In the genomic region with DNA sequence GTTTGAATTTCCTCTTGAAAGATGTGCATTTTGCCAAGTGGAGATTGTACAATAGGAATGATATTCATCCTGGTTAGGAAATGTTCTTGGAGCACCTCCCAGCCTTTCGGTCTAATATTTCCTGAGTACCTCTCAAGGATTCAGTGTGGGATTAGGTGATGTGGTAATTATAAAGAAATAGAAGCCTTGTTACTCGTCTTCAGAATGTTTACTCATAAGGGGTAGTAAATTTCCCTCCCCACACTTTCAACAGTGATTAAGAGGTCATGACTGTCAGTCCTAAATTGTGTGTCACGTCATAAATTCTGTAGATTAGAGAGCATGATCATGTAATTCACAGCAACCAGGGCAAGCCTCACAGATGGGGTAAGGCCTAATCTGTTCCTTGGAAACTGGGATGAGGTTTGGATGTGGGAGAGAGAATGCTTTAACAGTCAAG, we compare ENCODE assay signal across 12 cellular contexts.
DNase-seq lines count a peak whose midpoint lies in the region; ATAC-seq and TF ChIP-seq lines count a peak whose summit lies in the region.
"Had no signal": no experiment of that assay in that cellular context is flagged by ENCODE, and none has a peak within 500 bp of the region (broad histone marks: within the 10 kb centered on the region; RNA-seq: fewer than 3 reads in every experiment).

No MANE protein-coding gene starts in this region.

- H3K9me3 ChIP-seq in muscle layer of duodenum (ENCODE audit: control insufficient read depth in 1 of 2, low read length in 2 of 2): no peaks in the 10 kb centered on the region
- H3K9me3 ChIP-seq in T-helper 17 cell (ENCODE audit: control insufficient read depth, low read length, poor library complexity, severe bottlenecking): no peaks in the 10 kb centered on the region
- H3K9me3 ChIP-seq: ovary, thoracic aorta had no signal

- H3K9me3 Mint-ChIP-seq in activated CD4-positive, alpha-beta memory T cell treated with anti-CD3 and anti-CD28 coated beads, Interleukin-2, amount 10 ng/mL, durations not matched to agents 7 days and 5 days: no peaks in the 10 kb centered on the region
- H3K9me3 Mint-ChIP-seq: CD4-positive, alpha-beta memory T cell had no signal

- no peaks in the 10 kb centered on the region for H3K27me3 ChIP-seq in muscle layer of duodenum (ENCODE audit: low read depth, low read length)

- H3K36me3 Mint-ChIP-seq in activated CD4-positive, alpha-beta memory T cell treated with anti-CD3 and anti-CD28 coated beads, Interleukin-2, amount 10 ng/mL, durations not matched to agents 7 days and 5 days (ENCODE audit: low read depth): no peaks in the 10 kb centered on the region
- no peaks in the 10 kb centered on the region for H3K36me3 Mint-ChIP-seq in T-helper 17 cell (ENCODE audit: low read depth)
- H3K36me3 Mint-ChIP-seq: CD4-positive, alpha-beta memory T cell had no signal

- H3K36me3 ChIP-seq in muscle layer of duodenum (ENCODE audit: control insufficient read depth in 1 of 2, insufficient read depth in 2 of 2, low read length in 2 of 2): no peaks in the 10 kb centered on the region
- H3K36me3 ChIP-seq: ovary, thoracic aorta had no signal

- H3K4me1 ChIP-seq in muscle layer of duodenum (ENCODE audit: control insufficient read depth in 1 of 2, insufficient read depth in 2 of 2, low read length in 2 of 2): peaks cover 6 to 19% of the 10 kb centered on the region in 2 donors

- DNase-seq in AG10803 (ENCODE audit: low read depth): peak; percentile 100
- DNase-seq in NCI-H1436 treated with DMSO at 0.1 percent for 48 hours (lab: John Stamatoyannopoulos, UW): peak; percentile 82
- DNase-seq in cerebellar cortex (ENCODE audit: low spot score): peak; percentile 85
- DNase-seq in activated CD4-positive, alpha-beta memory T cell treated with anti-CD3 and anti-CD28 coated beads, Interleukin-2, amount 10 ng/mL, durations not matched to agents 7 days and 5 days: no peak
- no peak for DNase-seq in HuH-7 (ENCODE audit: low spot score)
- DNase-seq in T-helper 17 cell: no peak
- DNase-seq: activated CD8-positive, alpha-beta memory T cell treated with anti-CD3 and anti-CD28 coated beads, Interleukin-2, amount 50 U/mL, for 48 hours; CD4-positive, alpha-beta memory T cell had no signal

- no peak for ATAC-seq in T-helper 17 cell
- no peak for ATAC-seq in GM18870 (IDR thresholded peaks at IDR 0.05; ENCODE audit: unreplicated experiment)

- POLR2A ChIA-PET in activated CD4-positive, alpha-beta memory T cell treated with anti-CD3 and anti-CD28 coated beads, Interleukin-2, amount 10 ng/mL, durations not matched to agents 7 days and 5 days (lab: Charles Lee): no interaction called here

- no peak overlapping the region for H3K4me3 ChIP-seq in AG10803 (ENCODE audit: low read length)
- no peak overlapping the region for H3K4me3 ChIP-seq in muscle layer of duodenum (ENCODE audit: low read depth in 1 of 2, low read length in 2 of 2)
- H3K4me3 ChIP-seq: ovary, thoracic aorta had no signal

- H3K4me3 Mint-ChIP-seq in activated CD4-positive, alpha-beta memory T cell treated with anti-CD3 and anti-CD28 coated beads, Interleukin-2, amount 10 ng/mL, durations not matched to agents 7 days and 5 days: no peak overlapping the region
- H3K4me3 Mint-ChIP-seq in T-helper 17 cell: no peak overlapping the region
- H3K4me3 Mint-ChIP-seq: CD4-positive, alpha-beta memory T cell had no signal

- no peaks in the 10 kb centered on the region for H3K27me3 Mint-ChIP-seq in activated CD4-positive, alpha-beta memory T cell treated with anti-CD3 and anti-CD28 coated beads, Interleukin-2, amount 10 ng/mL, durations not matched to agents 7 days and 5 days
- H3K27me3 Mint-ChIP-seq in T-helper 17 cell: no peaks in the 10 kb centered on the region
- H3K27me3 Mint-ChIP-seq: CD4-positive, alpha-beta memory T cell had no signal

- no peaks in the 10 kb centered on the region for H3K4me1 Mint-ChIP-seq in activated CD4-positive, alpha-beta memory T cell treated with anti-CD3 and anti-CD28 coated beads, Interleukin-2, amount 10 ng/mL, durations not matched to agents 7 days and 5 days
- peaks cover 14% of the 10 kb centered on the region for H3K4me1 Mint-ChIP-seq in T-helper 17 cell

- no peak for TF ChIP-seq CTCF in AG10803 (conservative IDR thresholded peaks at IDR 0.05; ENCODE audit: low read length)

- H3K27ac Mint-ChIP-seq in activated CD4-positive, alpha-beta memory T cell treated with anti-CD3 and anti-CD28 coated beads, Interleukin-2, amount 10 ng/mL, durations not matched to agents 7 days and 5 days: no peak overlapping the region
- H3K27ac Mint-ChIP-seq in T-helper 17 cell: no peak overlapping the region

- CTCF ChIA-PET in activated CD4-positive, alpha-beta memory T cell treated with anti-CD3 and anti-CD28 coated beads, Interleukin-2, amount 10 ng/mL, durations not matched to agents 7 days and 5 days (lab: Charles Lee): no interaction called here

- peak overlapping the region; percentile 7 for H3K27ac ChIP-seq in muscle layer of duodenum (ENCODE audit: low read length)
- H3K27ac ChIP-seq: ovary had no signal

Comparison
In these comparisons a context has a peak if more than half of its experiments do, and no peak if none do; other contexts are left out.
1. DNase-seq: peak in AG10803 (single experiment), NCI-H1436 treated with DMSO at 0.1 percent for 48 hours (single experiment) and cerebellar cortex (single experiment); none in activated CD4-positive, alpha-beta memory T cell treated with anti-CD3 and anti-CD28 coated beads, Interleukin-2, amount 10 ng/mL, durations not matched to agents 7 days and 5 days (single experiment), HuH-7 (single experiment) and T-helper 17 cell (0 of 3).